ENCODE assay signal across 24 cellular contexts in genomic region chr1:24886241-24886640, GRCh38. TPM values are rescaled to one million over a fixed set of nuclear protein-coding genes. Genes with fewer than 3 reads are reported as not detected.
DNase-seq lines count a peak whose midpoint lies in the region; ATAC-seq and TF ChIP-seq lines count a peak whose summit lies in the region.
"Had no signal": no experiment of that assay in that cellular context is flagged by ENCODE, and none has a peak within 500 bp of the region (broad histone marks: within the 10 kb centered on the region; RNA-seq: fewer than 3 reads in every experiment).

No MANE protein-coding gene starts in this region.

- H3K27ac Mint-ChIP-seq in activated naive CD4-positive, alpha-beta T cell treated with anti-CD3 and anti-CD28 coated beads, Interleukin-2, amount 50 U/mL, for 24 hours: peak overlapping the region; percentile 6
- H3K27ac Mint-ChIP-seq in activated naive CD4-positive, alpha-beta T cell treated with anti-CD3 and anti-CD28 coated beads for 36 hours: no peak overlapping the region
- no peak overlapping the region for H3K27ac Mint-ChIP-seq in activated B cell treated with CpG ODN at 0.5 μM for 24 hours
- H3K27ac Mint-ChIP-seq: nephron progenitor cell; T-helper 1 cell treated with Interleukin-12 subunit alpha and Interleukin-12 subunit beta and Interleukin-4 antibody, amounts not matched to agents 30 μg/mL and 1 μg/mL, for 36 hours had no signal

- CTCF ChIA-PET in activated naive CD4-positive, alpha-beta T cell treated with anti-CD3 and anti-CD28 coated beads for 36 hours (lab: Charles Lee): interaction anchor here (1.6 kb wide), 1 partner anchor 320 kb away, joined by 3 read pairs; no protein-coding TSS in a partner anchor
- CTCF ChIA-PET in activated B cell treated with CpG ODN at 0.5 μM for 24 hours (lab: Charles Lee): no interaction called here

- peaks cover 3% of the 10 kb centered on the region for H3K9me3 Mint-ChIP-seq in activated naive CD4-positive, alpha-beta T cell treated with anti-CD3 and anti-CD28 coated beads, Interleukin-2, amount 50 U/mL, for 24 hours
- peaks cover 8% of the 10 kb centered on the region for H3K9me3 Mint-ChIP-seq in activated naive CD4-positive, alpha-beta T cell treated with anti-CD3 and anti-CD28 coated beads for 36 hours
- H3K9me3 Mint-ChIP-seq in activated B cell treated with CpG ODN at 0.5 μM for 24 hours: peaks cover 19% of the 10 kb centered on the region

- no peak for TF ChIP-seq CTCF in activated B cell treated with CpG ODN at 0.5 μM for 24 hours (IDR thresholded peaks at IDR 0.05)

- intact Hi-C loops in activated naive CD4-positive, alpha-beta T cell treated with anti-CD3 and anti-CD28 coated beads for 36 hours (cut with micrococcal nuclease): no loop called here
- intact Hi-C loops in activated B cell treated with CpG ODN at 0.5 μM for 24 hours (cut with micrococcal nuclease) (no loop called here), posterior vena cava (cut with DNase I) (no loop called here)

- H3K4me3 Mint-ChIP-seq in activated naive CD4-positive, alpha-beta T cell treated with anti-CD3 and anti-CD28 coated beads, Interleukin-2, amount 50 U/mL, for 24 hours: no peak overlapping the region
- H3K4me3 Mint-ChIP-seq in activated naive CD4-positive, alpha-beta T cell treated with anti-CD3 and anti-CD28 coated beads for 36 hours: no peak overlapping the region
- no peak overlapping the region for H3K4me3 Mint-ChIP-seq in activated B cell treated with CpG ODN at 0.5 μM for 24 hours
- H3K4me3 Mint-ChIP-seq: activated naive CD8-positive, alpha-beta T cell; activated T-cell treated with anti-CD3 and anti-CD28 coated beads, Interleukin-2, amount 50 U/mL, for 4 hours; nephron progenitor cell; T-helper 1 cell treated with Interleukin-12 subunit alpha and Interleukin-12 subunit beta and Interleukin-4 antibody, amounts not matched to agents 30 μg/mL and 1 μg/mL, for 36 hours had no signal

- POLR2A ChIA-PET in activated B cell treated with CpG ODN at 0.5 μM for 24 hours (lab: Charles Lee): no interaction called here

- H3K4me1 Mint-ChIP-seq in activated naive CD4-positive, alpha-beta T cell treated with anti-CD3 and anti-CD28 coated beads, Interleukin-2, amount 50 U/mL, for 24 hours: no peaks in the 10 kb centered on the region
- no peaks in the 10 kb centered on the region for H3K4me1 Mint-ChIP-seq in activated naive CD4-positive, alpha-beta T cell treated with anti-CD3 and anti-CD28 coated beads for 36 hours (ENCODE audit: low read depth)
- H3K4me1 Mint-ChIP-seq in activated B cell treated with CpG ODN at 0.5 μM for 24 hours: no peaks in the 10 kb centered on the region
- H3K4me1 Mint-ChIP-seq: nephron progenitor cell had no signal

- no peaks in the 10 kb centered on the region for H3K27me3 Mint-ChIP-seq in activated naive CD4-positive, alpha-beta T cell treated with anti-CD3 and anti-CD28 coated beads, Interleukin-2, amount 50 U/mL, for 24 hours
- no peaks in the 10 kb centered on the region for H3K27me3 Mint-ChIP-seq in activated naive CD4-positive, alpha-beta T cell treated with anti-CD3 and anti-CD28 coated beads for 36 hours (ENCODE audit: low read depth)
- peaks cover 10% of the 10 kb centered on the region for H3K27me3 Mint-ChIP-seq in activated B cell treated with CpG ODN at 0.5 μM for 24 hours
- H3K27me3 Mint-ChIP-seq: activated naive CD8-positive, alpha-beta T cell had no signal

- no peak for ATAC-seq in activated B cell treated with CpG ODN at 0.5 μM for 24 hours (ENCODE audit: low read depth)
- no peak for ATAC-seq in HG03045 (IDR thresholded peaks at IDR 0.05; ENCODE audit: unreplicated experiment)
- no peak for ATAC-seq in GM21723 (IDR thresholded peaks at IDR 0.05; ENCODE audit: unreplicated experiment)
- ATAC-seq: activated T-cell treated with anti-CD3 and anti-CD28 coated beads, Interleukin-2, amount 50 U/mL, for 4 hours; stimulated activated naive CD8-positive, alpha-beta T cell treated with anti-CD3 and anti-CD28 coated beads, Interleukin-15, Interleukin-2, amounts not matched to agents 100 U/mL and 50 U/mL, for 24 hours had no signal

- DNase-seq in activated naive CD4-positive, alpha-beta T cell treated with anti-CD3 and anti-CD28 coated beads for 36 hours: no peak
- DNase-seq in activated B cell treated with CpG ODN at 0.5 μM for 24 hours (peak; percentile 0), posterior vena cava (ENCODE audit: low spot score) (peak; percentile 28), cerebellum (ENCODE audit: low spot score) (no peak)
- DNase-seq: activated CD4-positive, alpha-beta T cell treated with anti-CD3 and anti-CD28 coated beads for 4 hours; activated T-cell treated with anti-CD3 and anti-CD28 coated beads, Interleukin-2, amount 50 U/mL, for 4 hours; effector CD8-positive, alpha-beta T cell; HCEC 1CT; hippocampal formation; mammary epithelial cell; NCI-H1417; NCI-H2081; NCI-H2227 treated with DMSO at 0.1 percent for 48 hours; NCI-H526 treated with DMSO at 0.1 percent for 48 hours; nephron progenitor cell; NK-92 treated with Interleukin-12 subunit alpha and Interleukin-12 subunit beta, amount 100 ng/mL, for 24 hours; SK-N-SH; small intestine had no signal

- peaks cover 3% of the 10 kb centered on the region for H3K36me3 Mint-ChIP-seq in activated naive CD4-positive, alpha-beta T cell treated with anti-CD3 and anti-CD28 coated beads, Interleukin-2, amount 50 U/mL, for 24 hours
- H3K36me3 Mint-ChIP-seq in activated naive CD4-positive, alpha-beta T cell treated with anti-CD3 and anti-CD28 coated beads for 36 hours (ENCODE audit: low read depth): peaks cover 2% of the 10 kb centered on the region
- peaks cover 2% of the 10 kb centered on the region for H3K36me3 Mint-ChIP-seq in activated B cell treated with CpG ODN at 0.5 μM for 24 hours (ENCODE audit: low read depth)

RNA-seq across cellular contexts. Expression of gene RUNX3, which starts 43.8 kb away (rescaled TPM):
- total RNA-seq in activated naive CD4-positive, alpha-beta T cell treated with anti-CD3 and anti-CD28 coated beads for 36 hours: 10 to 100 TPM; 72.3 to 83.8 TPM
- 141 and 153 TPM in 2 replicates for total RNA-seq in activated B cell treated with CpG ODN at 0.5 μM for 24 hours
- total RNA-seq in posterior vena cava: 1 to 10 TPM; 5.0 to 8.9 TPM
- not detected for total RNA-seq in cerebellum

Comparison
In these comparisons a context has a peak if more than half of its experiments do, and no peak if none do; other contexts are left out.
1. DNase-seq: peak in activated B cell treated with CpG ODN at 0.5 μM for 24 hours (single experiment) and posterior vena cava (single experiment); none in activated naive CD4-positive, alpha-beta T cell treated with anti-CD3 and anti-CD28 coated beads for 36 hours (single experiment) and cerebellum (single experiment).
2. RNA of gene RUNX3, which starts 43.8 kb away (total RNA-seq): 141 to 153 TPM in activated B cell treated with CpG ODN at 0.5 μM for 24 hours and 72.3 to 83.8 TPM in activated naive CD4-positive, alpha-beta T cell treated with anti-CD3 and anti-CD28 coated beads for 36 hours; 5.0 to 8.9 TPM in posterior vena cava and not detected in cerebellum (single experiment); every median in the first group is over 4 times any median in the second.